In genomic region chr17:42676424-42677011, GRCh38 we compare ENCODE assay signal across 8 cellular contexts. TPM values are rescaled to one million over a fixed set of nuclear protein-coding genes. Genes with fewer than 3 reads are reported as not detected.
DNase-seq lines count a peak whose midpoint lies in the region; ATAC-seq, FAIRE-seq and TF ChIP-seq lines count a peak whose summit lies in the region.

A gene with protein sequence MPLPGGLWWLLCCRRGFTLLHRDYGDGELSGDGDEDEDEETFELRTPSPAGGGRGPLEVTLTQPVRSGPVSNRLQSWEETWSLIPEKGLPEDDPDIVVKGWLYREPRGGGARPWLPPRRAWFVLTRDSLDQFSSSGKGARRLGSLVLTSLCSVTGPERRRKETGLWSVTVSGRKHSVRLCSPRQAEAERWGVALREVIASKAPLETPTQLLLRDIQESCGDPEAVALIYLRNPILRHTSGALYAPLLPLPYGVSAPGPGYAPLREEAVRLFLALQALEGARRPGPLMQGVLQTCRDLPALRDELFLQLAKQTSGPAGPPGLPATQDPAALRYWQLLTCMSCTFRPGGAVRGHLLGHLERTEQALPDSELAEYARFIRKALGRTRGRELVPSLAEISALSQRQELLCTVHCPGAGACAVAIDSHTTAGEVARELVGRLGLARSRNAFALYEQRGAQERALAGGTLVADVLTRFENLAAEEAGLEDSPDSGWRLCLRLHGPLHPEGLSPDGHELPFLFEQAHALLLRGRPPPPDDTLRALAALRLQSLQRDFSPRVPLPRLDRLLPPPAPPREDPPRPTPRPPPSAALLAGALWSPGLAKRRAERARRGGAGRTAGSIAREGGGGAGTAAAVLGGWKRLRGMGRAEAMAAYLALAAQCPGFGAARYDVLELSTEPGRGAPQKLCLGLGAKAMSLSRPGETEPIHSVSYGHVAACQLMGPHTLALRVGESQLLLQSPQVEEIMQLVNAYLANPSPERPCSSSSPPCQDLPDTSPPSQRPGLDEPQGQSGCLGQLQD (minus strand): TSS chr17:42676994. CDS start chr17:42676563, 431 bp downstream.

- POLR2A ChIA-PET in AG04449 (lab: Yijun Ruan, JAX) (interaction anchor here (1.0 to 2.0 kb wide), 6 partner anchors 9 to 98 kb away, joined by 3 to 13 read pairs (median 7); partner anchors contain the start of genes PSMC3IP, RETREG3 and TUBG1), endothelial cell of umbilical vein (lab: Charles Lee) (interaction anchor here (1.1 to 1.4 kb wide), 3 partner anchors 16 to 98 kb away, joined by 3 to 5 read pairs (median 4); partner anchors contain the start of genes RETREG3 and TUBG1)
- POLR2A ChIA-PET in naive thymus-derived CD4-positive, alpha-beta T cell (lab: Charles Lee), result interaction anchor here (0.6 to 1.1 kb wide), 5 partner anchors 10 to 1389 kb away, joined by 3 to 4 read pairs (median 3); partner anchors contain the start of genes RETREG3 and TUBG1

- no peaks in the 10 kb centered on the region for H3K36me3 Mint-ChIP-seq in naive thymus-derived CD4-positive, alpha-beta T cell

- peak; percentile 4 for FAIRE-seq in endothelial cell of umbilical vein (lab: Jason Lieb, UNC)

- peak within 1 kb of the TSS; percentile 94 for H3K4me3 ChIP-seq in AG04449 (ENCODE audit: low read depth, low read length)
- H3K4me3 ChIP-seq in H7 (ENCODE audit: insufficient read depth, low read depth, low read length), result peak within 1 kb of the TSS; percentile 74
- H3K4me3 ChIP-seq in SJCRH30, result peak within 1 kb of the TSS; percentile 88
- peak within 1 kb of the TSS; percentile 57 to 87 (median 70) for H3K4me3 ChIP-seq in endothelial cell of umbilical vein (replicated peaks in 1 of 3; ENCODE audit: insufficient read depth in 1 of 3, low read depth in 1 of 3, low read length in 3 of 3)
- H3K4me3 ChIP-seq in naive thymus-derived CD4-positive, alpha-beta T cell (ENCODE audit: low read length), result peak within 1 kb of the TSS; percentile 73

- intact Hi-C loops in endothelial cell of umbilical vein (cut with micrococcal nuclease), result loop anchor here (1.0 to 5.0 kb wide), 5 partner anchors 16 to 354 kb away; partner anchors contain the start of genes RETREG3, RPL27, TUBG1 and WNK4
- intact Hi-C loops in naive thymus-derived CD4-positive, alpha-beta T cell (cut with micrococcal nuclease), result loop anchor here (1.0 to 10.0 kb wide), 6 partner anchors 67 to 362 kb away; partner anchors contain the start of genes NAGLU (in 1 of the 2), PSMC3IP (in 1 of the 2), RETREG3 (in 1 of the 2) and RPL27 (in 1 of the 2)

- H3K9me1 ChIP-seq in endothelial cell of umbilical vein (replicated peaks; ENCODE audit: control insufficient read depth, extremely low read depth, insufficient read depth, low read length), result no peaks in the 10 kb centered on the region

- peak within 1 kb of the TSS; percentile 89 for H3K27ac ChIP-seq in SJCRH30
- H3K27ac ChIP-seq in endothelial cell of umbilical vein (ENCODE audit: insufficient read depth, low read depth, low read length), result peak within 1 kb of the TSS; percentile 47
- H3K27ac ChIP-seq in naive thymus-derived CD4-positive, alpha-beta T cell (ENCODE audit: low read depth, low read length), result peak within 1 kb of the TSS; percentile 64

- no peaks in the 10 kb centered on the region for H4K20me1 ChIP-seq in endothelial cell of umbilical vein (replicated peaks; ENCODE audit: control insufficient read depth, extremely low read depth, insufficient read depth, low read length)

- H3K4me1 Mint-ChIP-seq in naive thymus-derived CD4-positive, alpha-beta T cell, result peaks cover 18 to 56% (median 45%) of the 10 kb centered on the region in 7 donors

- H3K36me3 ChIP-seq in H7 (replicated peaks; ENCODE audit: control insufficient read depth, insufficient read depth, low read length), result no peaks in the 10 kb centered on the region
- no peaks in the 10 kb centered on the region; the same call in 1 of the 2 replicates for H3K36me3 ChIP-seq in SJCRH30
- peaks cover 2 to 9% of the 10 kb centered on the region in 2 experiments for H3K36me3 ChIP-seq in endothelial cell of umbilical vein (ENCODE audit: control insufficient read depth in 2 of 2, extremely low read depth in 1 of 2, insufficient read depth in 2 of 2, low read length in 2 of 2)
- H3K36me3 ChIP-seq in naive thymus-derived CD4-positive, alpha-beta T cell (ENCODE audit: control insufficient read depth in 2 of 3, insufficient read depth in 3 of 3, low read length in 3 of 3), result no peaks in the 10 kb centered on the region

- peaks cover 0 to 6% (median 0%) of the 10 kb centered on the region in 11 donors for H3K9me3 Mint-ChIP-seq in naive thymus-derived CD4-positive, alpha-beta T cell

- peaks cover 10% of the 10 kb centered on the region; the same call in 1 of the 2 replicates for H3K4me1 ChIP-seq in SJCRH30
- peaks cover 36% of the 10 kb centered on the region for H3K4me1 ChIP-seq in endothelial cell of umbilical vein (ENCODE audit: control insufficient read depth, extremely low read depth, insufficient read depth, low read length)
- peaks cover 39 to 53% of the 10 kb centered on the region in 2 donors for H3K4me1 ChIP-seq in naive thymus-derived CD4-positive, alpha-beta T cell (ENCODE audit: control insufficient read depth in 2 of 2, insufficient read depth in 2 of 2, low read length in 2 of 2)

- CTCF ChIA-PET in AG04449 (lab: Yijun Ruan, JAX) (interaction anchor here (1.0 to 6.4 kb wide), 10 partner anchors 9 to 98 kb away, joined by 3 to 120 read pairs (median 5); partner anchors contain the start of genes PSMC3IP, RETREG3, TUBG1 and TUBG2), endothelial cell of umbilical vein (lab: Charles Lee) (interaction anchor here (0.5 to 8.3 kb wide), 15 partner anchors 9 to 364 kb away, joined by 3 to 235 read pairs (median 5); partner anchors contain the start of genes BECN1, NAGLU, PSMC3IP and RETREG3)
- CTCF ChIA-PET in naive thymus-derived CD4-positive, alpha-beta T cell (lab: Charles Lee), result interaction anchor here (0.6 to 1.6 kb wide), 3 partner anchors 68 to 153 kb away, joined by 3 to 4 read pairs (median 3); no protein-coding TSS in a partner anchor

- TF ChIP-seq CTCF in AG04449 (IDR thresholded peaks at IDR 0.05; ENCODE audit: insufficient read depth, low read length, missing control alignments) (peak; percentile 22), endothelial cell of umbilical vein (IDR thresholded peaks at IDR 0.05; ENCODE audit: extremely low read depth in 1 of 2, insufficient read depth in 1 of 2, low read depth in 1 of 2, low read length in 2 of 2) (peak in 1 of 2 donors; percentile 7)

- peak within 1 kb of the TSS; percentile 44 for H3K9ac ChIP-seq in endothelial cell of umbilical vein (replicated peaks; ENCODE audit: extremely low read depth, insufficient read depth, low read length)

- peaks cover 48% of the 10 kb centered on the region for H3K27me3 ChIP-seq in H7 (ENCODE audit: control insufficient read depth, insufficient read depth, low read length)
- H3K27me3 ChIP-seq in SJCRH30, result no peaks in the 10 kb centered on the region
- no peaks in the 10 kb centered on the region for H3K27me3 ChIP-seq in endothelial cell of umbilical vein (ENCODE audit: control insufficient read depth in 2 of 2, insufficient read depth in 2 of 2, low read length in 2 of 2)
- H3K27me3 ChIP-seq in naive thymus-derived CD4-positive, alpha-beta T cell (ENCODE audit: control insufficient read depth in 2 of 2, insufficient read depth in 2 of 2, low read length in 2 of 2), result peaks cover 3 to 29% of the 10 kb centered on the region in 2 donors

- peak; percentile 68 for TF ChIP-seq POLR2A in endothelial cell of umbilical vein (IDR thresholded peaks at IDR 0.05; ENCODE audit: low read depth, low read length)

- no TSS peak for BruUV-seq in endothelial cell of umbilical vein (replicated peaks; lab: Mats Ljungman, UMichigan)

- no peaks in the 10 kb centered on the region for H3K79me2 ChIP-seq in endothelial cell of umbilical vein (ENCODE audit: control insufficient read depth, insufficient read depth, low read length)

- H3K27me3 Mint-ChIP-seq in naive thymus-derived CD4-positive, alpha-beta T cell, result peaks cover 23 to 48% (median 32%) of the 10 kb centered on the region in 5 donors

- dilution Hi-C loops in endothelial cell of umbilical vein (cut with MboI; ENCODE audit: extremely low pct_ligation_motif_present, low sequenced_read_pairs), result no loop called here

- H3K27ac Mint-ChIP-seq in naive thymus-derived CD4-positive, alpha-beta T cell, result peak within 1 kb of the TSS in 8 of 9 donors; percentile 7 to 91 (median 83)

- H3K9me3 ChIP-seq in SJCRH30 (replicated peaks) (no peaks in the 10 kb centered on the region), endothelial cell of umbilical vein (replicated peaks; ENCODE audit: control insufficient read depth, insufficient read depth, low read length) (no peaks in the 10 kb centered on the region)
- H3K9me3 ChIP-seq in naive thymus-derived CD4-positive, alpha-beta T cell (ENCODE audit: control insufficient read depth in 2 of 3, low read length in 3 of 3), result no peaks in the 10 kb centered on the region

- peak within 1 kb of the TSS; percentile 68 for H3K4me2 ChIP-seq in endothelial cell of umbilical vein (ENCODE audit: insufficient read depth, low read length)

- DNase-seq in AG04449 (ENCODE audit: low read depth, low spot score), result no peak
- no peak for DNase-seq in H7
- peak in 1 of 2 experiments; percentile 61 for DNase-seq in SJCRH30
- DNase-seq in endothelial cell of umbilical vein (ENCODE audit: low read depth, low spot score), result no peak
- DNase-seq in naive thymus-derived CD4-positive, alpha-beta T cell, result peak in 1 of 9 donors; percentile 39
- no peak for DNase-seq in OCI-M2 (lab: John Stamatoyannopoulos, UW; ENCODE audit: unreplicated experiment)
- DNase-seq in NCI-H446 treated with DMSO at 0.1 percent for 48 hours (lab: John Stamatoyannopoulos, UW), result no peak
- DNase-seq in AG08396 (ENCODE audit: low spot score), result no peak

- no peak for ATAC-seq in naive thymus-derived CD4-positive, alpha-beta T cell

- peak within 1 kb of the TSS; percentile 79 to 94 (median 90) for H3K4me3 Mint-ChIP-seq in naive thymus-derived CD4-positive, alpha-beta T cell

- H2AFZ ChIP-seq in endothelial cell of umbilical vein (ENCODE audit: low read depth, low read length), result peak within 1 kb of the TSS; percentile 87

TF ChIP-seq in endothelial cell of umbilical vein, 7 proteins besides CTCF, POLR2A, EP300 and RAD21 (continues in another document):
- TF ChIP-seq EZH2 (IDR thresholded peaks at IDR 0.05; ENCODE audit: borderline replicate concordance, low read depth, low read length, severe bottlenecking), result no peak

RNA-seq across cellular contexts. Expression of the gene that starts here (rescaled TPM):
- total RNA-seq in H7 (2014; rRNA removed; shearing (Covaris generic)), result 37.2 and 47.2 TPM in 2 replicates
- 10.9 and 13.7 TPM in 2 replicates for total RNA-seq in SJCRH30 (2014; rRNA removed; shearing (Covaris generic))
- total RNA-seq in endothelial cell of umbilical vein, result 11.3 and 13.2 TPM in 2 replicates
- polyA plus RNA-seq in endothelial cell of umbilical vein, result 5.4 and 6.8 TPM in 2 replicates
- polyA plus RNA-seq in endothelial cell of umbilical vein (2011; cell fraction: cytosol; rRNA removed), result 2.4 and 3.6 TPM in 2 replicates
- polyA plus RNA-seq in endothelial cell of umbilical vein (2011; cell fraction: nucleus; rRNA removed), result 5.3 and 6.6 TPM in 2 replicates
- 5.4 and 9.0 TPM in 2 replicates for polyA plus RNA-seq in endothelial cell of umbilical vein (2012)
- polyA minus RNA-seq in endothelial cell of umbilical vein, result 2.5 and 3.3 TPM in 2 replicates
- 21.0 TPM for polyA minus RNA-seq in endothelial cell of umbilical vein (2011; cell fraction: cytosol; rRNA and poly(A)+ RNA removed)
- 1.9 and 2.5 TPM in 2 replicates for polyA minus RNA-seq in endothelial cell of umbilical vein (2011; cell fraction: nucleus; rRNA and poly(A)+ RNA removed)
- 1 to 10 TPM in 2 of 5 experiments, under 1 TPM in 1, not detected in 2; 0.89 to 1.6 (median 1.1) TPM for total RNA-seq in naive thymus-derived CD4-positive, alpha-beta T cell
- polyA plus RNA-seq in naive thymus-derived CD4-positive, alpha-beta T cell, result not detected
